1 cellular context compared by ENCODE assay signal in the genomic region with DNA sequence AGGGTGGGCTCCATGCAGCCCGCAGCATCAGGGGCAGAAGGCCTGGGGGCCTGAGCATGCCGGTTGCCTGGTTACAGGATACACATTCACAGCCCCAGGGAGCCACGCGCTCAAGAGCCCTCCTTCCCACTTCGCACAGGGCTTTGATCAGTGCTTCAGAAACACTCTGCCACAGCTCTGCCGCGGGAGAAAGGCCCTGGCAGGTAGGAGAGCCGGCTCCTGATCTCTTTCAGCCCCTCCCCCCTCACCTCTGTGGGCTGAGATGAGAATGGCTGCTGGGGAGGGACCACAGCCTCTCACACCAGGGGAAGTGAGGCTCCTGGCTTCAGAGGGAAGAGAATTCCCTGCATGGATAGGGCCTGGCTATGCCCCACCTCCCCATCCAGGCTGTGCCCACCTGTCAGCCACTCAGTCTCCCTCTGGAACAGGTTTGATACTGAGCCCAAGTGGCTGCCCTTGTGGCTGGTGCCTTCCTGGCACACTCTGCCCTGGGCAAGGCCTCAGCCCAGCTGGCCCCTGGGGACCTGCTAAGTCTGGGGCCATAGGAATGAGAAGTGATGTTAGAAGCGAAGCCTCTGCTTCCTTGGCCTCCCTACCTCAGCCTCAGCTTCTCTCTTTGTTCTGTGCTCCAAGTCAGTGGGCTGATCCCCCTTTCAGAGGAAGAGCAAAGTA.
TF ChIP-seq lines count a peak whose summit lies in the region.

No MANE protein-coding gene starts in this region.

TF ChIP-seq in IMR-90, 13 proteins besides CTCF, POLR2A, EP300 and RAD21:
- TF ChIP-seq BHLHE40 (IDR thresholded peaks at IDR 0.05; ENCODE audit: low read depth, low read length): no peak
- TF ChIP-seq, protein P1, sequence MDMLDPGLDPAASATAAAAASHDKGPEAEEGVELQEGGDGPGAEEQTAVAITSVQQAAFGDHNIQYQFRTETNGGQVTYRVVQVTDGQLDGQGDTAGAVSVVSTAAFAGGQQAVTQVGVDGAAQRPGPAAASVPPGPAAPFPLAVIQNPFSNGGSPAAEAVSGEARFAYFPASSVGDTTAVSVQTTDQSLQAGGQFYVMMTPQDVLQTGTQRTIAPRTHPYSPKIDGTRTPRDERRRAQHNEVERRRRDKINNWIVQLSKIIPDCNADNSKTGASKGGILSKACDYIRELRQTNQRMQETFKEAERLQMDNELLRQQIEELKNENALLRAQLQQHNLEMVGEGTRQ (IDR thresholded peaks at IDR 0.05; ENCODE audit: low read depth, low read length): no peak
- TF ChIP-seq SMC3 (IDR thresholded peaks at IDR 0.05; ENCODE audit: low read depth, low read length): no peak
- no peak for TF ChIP-seq MAFK (IDR thresholded peaks at IDR 0.05; ENCODE audit: low read depth, low read length)
- TF ChIP-seq NFE2L2 (IDR thresholded peaks at IDR 0.05; ENCODE audit: low read depth, low read length): no peak
- TF ChIP-seq CHD1 (IDR thresholded peaks at IDR 0.05; ENCODE audit: low read depth, low read length): no peak
- TF ChIP-seq MAZ (IDR thresholded peaks at IDR 0.05; ENCODE audit: borderline replicate concordance, low read depth, low read length): no peak
- TF ChIP-seq, protein P2, sequence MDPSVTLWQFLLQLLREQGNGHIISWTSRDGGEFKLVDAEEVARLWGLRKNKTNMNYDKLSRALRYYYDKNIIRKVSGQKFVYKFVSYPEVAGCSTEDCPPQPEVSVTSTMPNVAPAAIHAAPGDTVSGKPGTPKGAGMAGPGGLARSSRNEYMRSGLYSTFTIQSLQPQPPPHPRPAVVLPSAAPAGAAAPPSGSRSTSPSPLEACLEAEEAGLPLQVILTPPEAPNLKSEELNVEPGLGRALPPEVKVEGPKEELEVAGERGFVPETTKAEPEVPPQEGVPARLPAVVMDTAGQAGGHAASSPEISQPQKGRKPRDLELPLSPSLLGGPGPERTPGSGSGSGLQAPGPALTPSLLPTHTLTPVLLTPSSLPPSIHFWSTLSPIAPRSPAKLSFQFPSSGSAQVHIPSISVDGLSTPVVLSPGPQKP (IDR thresholded peaks at IDR 0.05; ENCODE audit: borderline replicate concordance, low read depth, low read length): no peak
- no peak for TF ChIP-seq RCOR1 (IDR thresholded peaks at IDR 0.05; ENCODE audit: insufficient replicate concordance, low read length)
- TF ChIP-seq MXI1 (IDR thresholded peaks at IDR 0.05; ENCODE audit: borderline replicate concordance, low read depth, low read length): no peak
- no peak for TF ChIP-seq RFX5 (IDR thresholded peaks at IDR 0.05; ENCODE audit: low read depth, low read length)
- no peak for TF ChIP-seq FOS (IDR thresholded peaks at IDR 0.05; ENCODE audit: low read depth, low read length)
- TF ChIP-seq CEBPB (IDR thresholded peaks at IDR 0.05; ENCODE audit: low read depth, low read length): no peak
